Comparison of ENCODE assay signal across 21 cellular contexts in genomic region chr1:18603212-18603852, GRCh38. TPM values are rescaled to one million over a fixed set of nuclear protein-coding genes. Genes with fewer than 3 reads are reported as not detected.
A peak's percentile ranks its signal among the peaks of the same experiment; 100 is the strongest.
DNase-seq lines count a peak whose midpoint lies in the region; ATAC-seq, FAIRE-seq and TF ChIP-seq lines count a peak whose summit lies in the region.
"Had no signal": no experiment of that assay in that cellular context is flagged by ENCODE, and none has a peak within 500 bp of the region (broad histone marks: within the 10 kb centered on the region; RNA-seq: fewer than 3 reads in every experiment).

No MANE protein-coding gene starts in this region.

- intact Hi-C loops in HepG2 (cut with micrococcal nuclease; ENCODE audit: unreplicated experiment), result no loop called here
- intact Hi-C loops in right lobe of liver (cut with DNase I), result loop anchor here in 1 of 2 donors (10.0 kb wide), 1 partner anchor 211 kb away; no protein-coding TSS in a partner anchor
- intact Hi-C loops in stomach (cut with DNase I; ENCODE audit: low total_unique reads), result no loop called here
- intact Hi-C loops in OCI-LY7 (cut with micrococcal nuclease; ENCODE audit: unreplicated experiment), result no loop called here

- CTCF ChIA-PET in HepG2 (lab: Yijun Ruan, JAX; ENCODE audit: low intra/inter-chr PET ratio, low total read pairs), result no interaction called here
- CTCF ChIA-PET in OCI-LY7 (lab: Charles Lee; ENCODE audit: unreplicated experiment), result no interaction called here

- TF ChIP-seq POLR2A in HepG2 (IDR thresholded peaks at IDR 0.05; ENCODE audit: insufficient read depth in 1 of 2, low read depth in 2 of 2, low read length in 2 of 2) (no peak), right lobe of liver (IDR thresholded peaks at IDR 0.05) (no peak), stomach (IDR thresholded peaks at IDR 0.05) (no peak)

- no peaks in the 10 kb centered on the region for H3K4me1 ChIP-seq in HepG2 (ENCODE audit: insufficient read depth, low read length)
- H3K4me1 ChIP-seq in right lobe of liver, result no peaks in the 10 kb centered on the region
- H3K4me1 ChIP-seq in foreskin keratinocyte, result no peaks in the 10 kb centered on the region
- H3K4me1 ChIP-seq in stomach, result peaks cover 0 to 9% (median 0%) of the 10 kb centered on the region in 4 donors
- H3K4me1 ChIP-seq in OCI-LY7 (ENCODE audit: insufficient read depth, low read length, poor library complexity, severe bottlenecking), result no peaks in the 10 kb centered on the region
- H3K4me1 ChIP-seq: BLaER1 had no signal

- BruUV-seq in HepG2 (replicated peaks; lab: Mats Ljungman, UMichigan), result no TSS peak
- no TSS peak for BruUV-seq in OCI-LY7 (replicated peaks; lab: Mats Ljungman, UMichigan)

- H3K27ac ChIP-seq in HepG2 (ENCODE audit: extremely low read length, insufficient read depth, low read length) (no peak overlapping the region), right lobe of liver (no peak overlapping the region), foreskin keratinocyte (no peak overlapping the region), stomach (no peak overlapping the region), OCI-LY7 (ENCODE audit: low read depth, low read length, poor library complexity, severe bottlenecking) (no peak overlapping the region)
- H3K27ac ChIP-seq: BLaER1 had no signal

- no peak overlapping the region for H3K9ac ChIP-seq in HepG2 (ENCODE audit: insufficient read depth, low read depth, low read length)
- H3K9ac ChIP-seq: BLaER1 had no signal

- ATAC-seq in HepG2 (no peak), right lobe of liver (no peak), foreskin keratinocyte (peak; percentile 32)
- ATAC-seq: SK-N-SH treated with all-trans-retinoic acid at 6 μM for 48 hours had no signal

- H3K4me3 ChIP-seq in HepG2 (replicated peaks in 1 of 3; ENCODE audit: insufficient read depth in 1 of 3, low read depth in 2 of 3, low read length in 3 of 3) (no peak overlapping the region), right lobe of liver (no peak overlapping the region), stomach (no peak overlapping the region), OCI-LY7 (ENCODE audit: low read depth, low read length, poor library complexity, severe bottlenecking) (no peak overlapping the region)
- H3K4me3 ChIP-seq: BLaER1 had no signal

- no peak for TF ChIP-seq CTCF in HepG2 (CRISPR knock-in tag; IDR thresholded peaks at IDR 0.05)
- no peak for TF ChIP-seq CTCF in right lobe of liver (IDR thresholded peaks at IDR 0.05)
- TF ChIP-seq CTCF in foreskin keratinocyte (conservative IDR thresholded peaks at IDR 0.05), result no peak
- TF ChIP-seq CTCF in stomach (IDR thresholded peaks at IDR 0.05), result no peak
- no peak for TF ChIP-seq CTCF in OCI-LY7 (conservative IDR thresholded peaks at IDR 0.05; ENCODE audit: low read length)

- no peak overlapping the region for H3K4me2 ChIP-seq in HepG2 (ENCODE audit: low read depth, low read length)
- H3K4me2 ChIP-seq in OCI-LY7 (ENCODE audit: low read length), result no peak overlapping the region
- H3K4me2 ChIP-seq: BLaER1 had no signal

- TF ChIP-seq EP300 in HepG2 (IDR thresholded peaks at IDR 0.05; ENCODE audit: low read depth in 2 of 2, low read length in 2 of 2) (no peak), HepG2 (CRISPR knock-in tag; IDR thresholded peaks at IDR 0.05; ENCODE audit: borderline replicate concordance) (no peak), stomach (IDR thresholded peaks at IDR 0.05) (no peak)

- 20% methylated on average over 4 of the region's 13 CpGs for WGBS in HepG2 (ENCODE audit: low lambda C conversion rate)
- WGBS in right lobe of liver (ENCODE audit: insufficient coverage, low coverage, low lambda C conversion rate, missing lambda C conversion rate), result 44% methylated on average over 6 of the region's 13 CpGs
- WGBS in stomach, 5 donors, result 49 to 58% (median 55%) methylated on average over 11 to 13 of the region's 13 CpGs

- H3K27me3 ChIP-seq in HepG2 (ENCODE audit: control insufficient read depth in 1 of 2, insufficient read depth in 2 of 2, low read length in 2 of 2), result peaks cover 0 to 48% of the 10 kb centered on the region in 2 experiments; a peak in 3 of 5 replicates
- H3K27me3 ChIP-seq in right lobe of liver, result no peaks in the 10 kb centered on the region
- H3K27me3 ChIP-seq in foreskin keratinocyte, result peaks cover 23% of the 10 kb centered on the region
- peaks cover 0 to 90% (median 14%) of the 10 kb centered on the region in 3 donors for H3K27me3 ChIP-seq in stomach

- no peak for FAIRE-seq in HepG2 (lab: Jason Lieb, UNC)
- FAIRE-seq: A204.1, GM12892 had no signal

- TF ChIP-seq RAD21 in HepG2 (CRISPR knock-in tag; IDR thresholded peaks at IDR 0.05), result no peak

- POLR2A ChIA-PET in HepG2 (lab: Yijun Ruan, JAX) (no interaction called here), OCI-LY7 (lab: Charles Lee) (interaction anchor here (0.6 kb wide), 1 partner anchor 668 kb away, joined by 3 read pairs; no protein-coding TSS in a partner anchor)

- no peaks in the 10 kb centered on the region for H3K36me3 ChIP-seq in HepG2 (replicated peaks in 1 of 2; ENCODE audit: control insufficient read depth in 1 of 2, insufficient read depth in 2 of 2, low read length in 2 of 2)
- H3K36me3 ChIP-seq in right lobe of liver, result no peaks in the 10 kb centered on the region
- no peaks in the 10 kb centered on the region for H3K36me3 ChIP-seq in stomach
- no peaks in the 10 kb centered on the region for H3K36me3 ChIP-seq in OCI-LY7 (ENCODE audit: insufficient read depth, low read length)
- H3K36me3 ChIP-seq: BLaER1 had no signal

- in situ Hi-C loops in HepG2 (cut with HindIII; ENCODE audit: extremely low pct_ligation_motif_present, low pct_unique_long_range_greater_than_20kb), result loop anchor here (5.0 kb wide), 1 partner anchor 79 kb away; no protein-coding TSS in a partner anchor

- H3K9me3 ChIP-seq in HepG2 (ENCODE audit: low read length), result no peaks in the 10 kb centered on the region
- H3K9me3 ChIP-seq in right lobe of liver, result no peaks in the 10 kb centered on the region
- no peaks in the 10 kb centered on the region for H3K9me3 ChIP-seq in stomach
- no peaks in the 10 kb centered on the region for H3K9me3 ChIP-seq in OCI-LY7 (ENCODE audit: low read length)
- H3K9me3 ChIP-seq: BLaER1 had no signal

- H3K79me2 ChIP-seq in HepG2 (ENCODE audit: insufficient read depth, low read length) (no peaks in the 10 kb centered on the region), OCI-LY7 (ENCODE audit: insufficient read depth, low read depth, low read length) (no peaks in the 10 kb centered on the region)

- H4K20me1 ChIP-seq in HepG2 (ENCODE audit: insufficient read depth, low read length) (0 out of 2 replicates have a peak, but pooled peaks cover 2% of the 10 kb centered on the region), OCI-LY7 (ENCODE audit: insufficient read depth, low read length) (no peaks in the 10 kb centered on the region)
- H4K20me1 ChIP-seq: BLaER1 had no signal

- H3K9me2 ChIP-seq in OCI-LY7 (ENCODE audit: insufficient read depth, low read length), result no peaks in the 10 kb centered on the region

- DNase-seq in HepG2 (ENCODE audit: low spot score) (no peak), right lobe of liver (no peak), NCI-H82 treated with DMSO at 0.1 percent for 48 hours (lab: John Stamatoyannopoulos, UW; ENCODE audit: unreplicated experiment) (peak; percentile 69), foreskin keratinocyte (no peak), stomach (no peak), OCI-LY7 (ENCODE audit: low spot score) (no peak)
- no peak for DNase-seq in activated CD4-positive, alpha-beta T cell treated with anti-CD3 and anti-CD28 coated beads, Interleukin-2, amount 50 U/mL, for 1 hour
- DNase-seq: CD4-positive, alpha-beta memory T cell; DMS153; EL; NCI-H1436; NCI-H1930; OCI-M1; RPMI8226; SHP77 treated with DMSO at 0.1 percent for 48 hours had no signal

- no peak overlapping the region for H2AFZ ChIP-seq in HepG2 (ENCODE audit: low read length)
- no peak overlapping the region for H2AFZ ChIP-seq in OCI-LY7 (ENCODE audit: low read length)

TF ChIP-seq in HepG2, 621 proteins besides CTCF, POLR2A, EP300 and RAD21:
- TF ChIP-seq ZNF768 (CRISPR knock-in tag; IDR thresholded peaks at IDR 0.05) (peak; percentile 74), ZNF766 (CRISPR knock-in tag; IDR thresholded peaks at IDR 0.05; ENCODE audit: borderline replicate concordance) (no peak), ZEB1 (IDR thresholded peaks at IDR 0.05; ENCODE audit: insufficient replicate concordance, low read depth) (no peak)

RNA-seq across cellular contexts. Expression of gene PAX7, which starts 27.3 kb away (rescaled TPM):
- total RNA-seq in HepG2 (2016; rRNA removed; fragmentation: Illumina TruSeq; extraction: Trizol), result not detected in 2 replicates
- not detected in 2 replicates for total RNA-seq in HepG2 (2016; cell fraction: cytosol; rRNA removed; fragmentation: Illumina TruSeq; extraction: Trizol; ENCODE audit: low read depth)
- total RNA-seq in HepG2 (2016; cell fraction: insoluble cytoplasmic fraction; rRNA removed; fragmentation: Illumina TruSeq; extraction: Trizol), result not detected in 2 replicates
- total RNA-seq in HepG2 (2016; cell fraction: membrane; rRNA removed; fragmentation: Illumina TruSeq; extraction: Trizol), result not detected in 2 replicates
- not detected in 2 replicates for total RNA-seq in HepG2 (2016; cell fraction: nucleus; rRNA removed; fragmentation: Illumina TruSeq; extraction: Trizol)
- polyA plus RNA-seq in HepG2 (2011; rRNA removed), result not detected in 2 replicates
- not detected in 2 replicates for polyA plus RNA-seq in HepG2 (2011; cell fraction: cytosol; rRNA removed)
- polyA plus RNA-seq in HepG2 (2011; cell fraction: nucleus; rRNA removed), result not detected in 2 replicates
- not detected in 2 replicates for polyA plus RNA-seq in HepG2 (2012)
- not detected in 2 replicates for polyA plus RNA-seq in HepG2 (2016; cell fraction: cytosol; fragmentation: Illumina TruSeq; extraction: Trizol; ENCODE audit: low read depth)
- polyA plus RNA-seq in HepG2 (2016; cell fraction: insoluble cytoplasmic fraction; fragmentation: Illumina TruSeq; extraction: Trizol; ENCODE audit: low read depth), result not detected in 2 replicates
- not detected in 2 replicates for polyA plus RNA-seq in HepG2 (2016; cell fraction: membrane; fragmentation: Illumina TruSeq; extraction: Trizol; ENCODE audit: low read depth)
- polyA plus RNA-seq in HepG2 (2016; cell fraction: nucleus; fragmentation: Illumina TruSeq; extraction: Trizol; ENCODE audit: insufficient read depth, low read depth), result not detected in 2 replicates
- not detected in 2 replicates for polyA minus RNA-seq in HepG2 (2011; rRNA and poly(A)+ RNA removed; ENCODE audit: low replicate concordance)
- not detected in 2 replicates for polyA minus RNA-seq in HepG2 (2011; cell fraction: cytosol; rRNA and poly(A)+ RNA removed)
- polyA minus RNA-seq in HepG2 (2011; cell fraction: nucleus; rRNA and poly(A)+ RNA removed), result not detected in 2 replicates
- not detected for total RNA-seq in right lobe of liver
- not detected in 2 replicates for total RNA-seq in foreskin keratinocyte
- not detected in 2 replicates for polyA plus RNA-seq in foreskin keratinocyte
- not detected for total RNA-seq in stomach
- polyA plus RNA-seq in stomach, result not detected
- not detected in 2 replicates for total RNA-seq in OCI-LY7 (2014; rRNA removed; shearing (Covaris generic))
- not detected in 2 replicates for total RNA-seq in OCI-LY7 (2022)
- total RNA-seq: CD4-positive, alpha-beta memory T cell; HT-29; M059J had no signal
- polyA plus RNA-seq: CD4-positive, alpha-beta memory T cell had no signal
